Comparison of ENCODE assay signal across 1 cellular context in genomic region chr21:38797470-38797869, GRCh38.
TF ChIP-seq lines count a peak whose summit lies in the region.

No MANE protein-coding gene starts in this region.

TF ChIP-seq in WTC11, 78 proteins besides CTCF, POLR2A, EP300 and RAD21 (continued from another document):
- TF ChIP-seq ZNF532 (CRISPR knock-in tag; IDR thresholded peaks at IDR 0.05; ENCODE audit: borderline replicate concordance) = no peak
- no peak for TF ChIP-seq RELA (CRISPR knock-in tag; IDR thresholded peaks at IDR 0.05; ENCODE audit: borderline replicate concordance)
- no peak for TF ChIP-seq MLX (CRISPR knock-in tag; IDR thresholded peaks at IDR 0.05)
TF ChIP-seq in WTC11: peak in this region for 0.
